In the genomic region with DNA sequence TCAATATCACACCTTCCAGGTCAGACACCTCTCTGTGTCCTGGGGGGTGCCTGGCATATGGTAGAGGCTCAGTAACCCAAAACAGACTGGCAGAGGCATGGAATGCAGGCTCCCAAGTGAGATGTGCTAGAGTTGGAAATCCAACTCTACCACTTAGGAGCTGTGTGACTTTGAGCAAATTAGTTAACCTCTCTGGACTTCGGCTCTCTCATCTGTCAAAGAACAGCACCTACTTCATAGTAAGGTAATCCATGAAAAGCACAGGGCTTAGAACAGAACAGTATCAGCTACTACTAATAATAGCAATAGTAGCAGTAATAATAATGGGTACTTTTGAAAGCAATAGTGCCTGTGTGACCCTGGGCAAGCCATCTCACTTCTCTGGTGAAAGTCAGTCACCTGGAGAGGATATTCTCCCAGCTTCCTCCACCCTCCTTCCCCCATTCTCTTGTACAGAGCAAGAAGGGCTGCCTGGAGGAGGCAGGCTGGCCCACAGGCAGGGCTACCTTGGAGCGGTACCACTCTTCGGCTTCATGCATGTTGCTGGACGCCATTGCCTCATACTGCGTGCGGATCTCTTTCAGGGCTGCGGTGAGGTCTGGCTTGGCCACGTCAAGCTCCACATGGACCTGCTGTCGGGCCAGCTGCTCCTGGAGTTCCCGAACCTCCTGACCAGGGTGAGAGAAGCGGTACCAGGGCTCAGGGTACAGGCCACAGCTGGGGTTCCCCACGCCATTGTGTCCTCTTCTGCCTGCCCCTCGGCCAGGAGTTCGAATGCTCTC, we compare ENCODE assay signal across 22 cellular contexts. TPM values are rescaled to one million over a fixed set of nuclear protein-coding genes. Genes with fewer than 3 reads are reported as not detected.
DNase-seq lines count a peak whose midpoint lies in the region; ATAC-seq and TF ChIP-seq lines count a peak whose summit lies in the region.
"Had no signal": no experiment of that assay in that cellular context is flagged by ENCODE, and none has a peak within 500 bp of the region (broad histone marks: within the 10 kb centered on the region; RNA-seq: fewer than 3 reads in every experiment).

No MANE protein-coding gene starts in this region.

- no peaks in the 10 kb centered on the region for H3K36me3 ChIP-seq in heart right ventricle
- H3K36me3 ChIP-seq: brain microvascular endothelial cell, thoracic aorta had no signal

- no peak overlapping the region for H3K4me3 ChIP-seq in heart right ventricle
- H3K4me3 ChIP-seq: thoracic aorta had no signal

- H3K27me3 Mint-ChIP-seq in mesothelial cell of epicardium (ENCODE audit: low read depth) (peaks cover 42% of the 10 kb centered on the region), type B pancreatic cell (peaks cover 51% of the 10 kb centered on the region)
- H3K27me3 Mint-ChIP-seq in activated CD8-positive, alpha-beta T cell treated with anti-CD3 and anti-CD28 coated beads, Interleukin-2, amount 10 ng/mL, durations not matched to agents 7 days and 5 days (ENCODE audit: low read depth): peaks cover 33% of the 10 kb centered on the region

- peak overlapping the region; percentile 17 for H3K4me3 Mint-ChIP-seq in mesothelial cell of epicardium
- H3K4me3 Mint-ChIP-seq in type B pancreatic cell: peak overlapping the region; percentile 31
- H3K4me3 Mint-ChIP-seq in activated CD8-positive, alpha-beta T cell treated with anti-CD3 and anti-CD28 coated beads, Interleukin-2, amount 10 ng/mL, durations not matched to agents 7 days and 5 days: no peak overlapping the region
- H3K4me3 Mint-ChIP-seq: activated naive CD8-positive, alpha-beta T cell treated with anti-CD3 and anti-CD28 coated beads for 36 hours had no signal

- peaks cover 2% of the 10 kb centered on the region for H3K4me1 Mint-ChIP-seq in mesothelial cell of epicardium
- peaks cover 6% of the 10 kb centered on the region for H3K4me1 Mint-ChIP-seq in type B pancreatic cell (ENCODE audit: unreplicated experiment)
- H3K4me1 Mint-ChIP-seq in activated CD8-positive, alpha-beta T cell treated with anti-CD3 and anti-CD28 coated beads, Interleukin-2, amount 10 ng/mL, durations not matched to agents 7 days and 5 days (ENCODE audit: low read depth): peaks cover 17% of the 10 kb centered on the region

- H3K27me3 ChIP-seq in heart right ventricle: peaks cover 0 to 42% (median 12%) of the 10 kb centered on the region in 7 donors
- H3K27me3 ChIP-seq: brain microvascular endothelial cell had no signal

- H3K4me1 ChIP-seq in heart right ventricle: peaks cover 0 to 38% (median 23%) of the 10 kb centered on the region in 9 donors

- CTCF ChIA-PET in activated CD8-positive, alpha-beta T cell treated with anti-CD3 and anti-CD28 coated beads, Interleukin-2, amount 10 ng/mL, durations not matched to agents 7 days and 5 days (lab: Charles Lee): interaction anchor here (0.8 to 2.0 kb wide), 2 partner anchors 108 to 109 kb away, joined by 3 to 6 read pairs; no protein-coding TSS in a partner anchor

- H3K9me3 ChIP-seq in heart right ventricle: no peaks in the 10 kb centered on the region
- H3K9me3 ChIP-seq: thoracic aorta had no signal

- H3K27ac ChIP-seq in heart right ventricle: no peak overlapping the region
- H3K27ac ChIP-seq in caudate nucleus (ENCODE audit: low read depth, low read length): peak overlapping the region; percentile 76
- H3K27ac ChIP-seq: brain microvascular endothelial cell, thoracic aorta had no signal

- H3K27ac Mint-ChIP-seq in mesothelial cell of epicardium: no peak overlapping the region
- H3K27ac Mint-ChIP-seq in type B pancreatic cell: no peak overlapping the region
- no peak overlapping the region for H3K27ac Mint-ChIP-seq in activated CD8-positive, alpha-beta T cell treated with anti-CD3 and anti-CD28 coated beads, Interleukin-2, amount 10 ng/mL, durations not matched to agents 7 days and 5 days
- H3K27ac Mint-ChIP-seq: activated naive CD8-positive, alpha-beta T cell treated with anti-CD3 and anti-CD28 coated beads for 36 hours had no signal

- H3K9me3 Mint-ChIP-seq in mesothelial cell of epicardium (no peaks in the 10 kb centered on the region), type B pancreatic cell (no peaks in the 10 kb centered on the region)
- no peaks in the 10 kb centered on the region for H3K9me3 Mint-ChIP-seq in activated CD8-positive, alpha-beta T cell treated with anti-CD3 and anti-CD28 coated beads, Interleukin-2, amount 10 ng/mL, durations not matched to agents 7 days and 5 days (ENCODE audit: insufficient read depth)
- H3K9me3 Mint-ChIP-seq: activated naive CD8-positive, alpha-beta T cell treated with anti-CD3 and anti-CD28 coated beads for 36 hours; CD4-positive, CD25-positive, alpha-beta regulatory T cell; T-cell had no signal

- H3K36me3 Mint-ChIP-seq in mesothelial cell of epicardium (no peaks in the 10 kb centered on the region), type B pancreatic cell (no peaks in the 10 kb centered on the region)
- no peaks in the 10 kb centered on the region for H3K36me3 Mint-ChIP-seq in activated CD8-positive, alpha-beta T cell treated with anti-CD3 and anti-CD28 coated beads, Interleukin-2, amount 10 ng/mL, durations not matched to agents 7 days and 5 days (ENCODE audit: low read depth)
- H3K36me3 Mint-ChIP-seq: activated naive CD8-positive, alpha-beta T cell treated with anti-CD3 and anti-CD28 coated beads for 36 hours; CD4-positive, CD25-positive, alpha-beta regulatory T cell; T-cell had no signal

- peak; percentile 69 for DNase-seq in cardiac septum (ENCODE audit: low spot score)
- DNase-seq in heart right ventricle: no peak
- DNase-seq in caudate nucleus (lab: John Stamatoyannopoulos, UW): peak in 1 of 61 donors; percentile 37
- DNase-seq in mesothelial cell of epicardium (ENCODE audit: low spot score in 2 of 2, unreplicated experiment in 2 of 2): no peak
- no peak for DNase-seq in type B pancreatic cell (ENCODE audit: extremely low spot score, unreplicated experiment)
- DNase-seq in NK-92 treated with Interleukin-12 subunit alpha and Interleukin-12 subunit beta, amount 100 ng/mL, for 24 hours (lab: John Stamatoyannopoulos, UW): no peak
- DNase-seq in activated CD8-positive, alpha-beta T cell treated with anti-CD3 and anti-CD28 coated beads, Interleukin-2, amount 10 ng/mL, durations not matched to agents 7 days and 5 days: no peak
- DNase-seq in NCI-H69 (lab: John Stamatoyannopoulos, UW): no peak
- DNase-seq: activated naive CD8-positive, alpha-beta T cell treated with anti-CD3 and anti-CD28 coated beads for 36 hours; brain microvascular endothelial cell; CD4-positive, CD25-positive, alpha-beta regulatory T cell; dermis blood vessel endothelial cell; DMS153; foreskin melanocyte; KG1; NCI-H1092; NCI-H2081 treated with DMSO at 0.1 percent for 48 hours; NCI-H510A; Right ventricle myocardium superior; T-cell had no signal

- ATAC-seq in heart right ventricle: no peak
- ATAC-seq in activated CD8-positive, alpha-beta T cell treated with anti-CD3 and anti-CD28 coated beads, Interleukin-2, amount 10 ng/mL, durations not matched to agents 7 days and 5 days: no peak
- ATAC-seq: T-cell had no signal

- POLR2A ChIA-PET in activated CD8-positive, alpha-beta T cell treated with anti-CD3 and anti-CD28 coated beads, Interleukin-2, amount 10 ng/mL, durations not matched to agents 7 days and 5 days (lab: Charles Lee): interaction anchor here (0.7 to 1.5 kb wide), 2 partner anchors 13 to 109 kb away, joined by 4 read pairs; no protein-coding TSS in a partner anchor

- intact Hi-C loops in cardiac septum (cut with DNase I): no loop called here
- intact Hi-C loops in heart right ventricle (cut with DNase I): loop anchor here in 5 of 10 donors (5.0 to 10.0 kb wide), 2 partner anchors 182 to 184 kb away; no protein-coding TSS in a partner anchor

- WGBS in heart right ventricle, 2 donors: 83 to 85% methylated on average over 14 of the region's 14 CpGs

- TF ChIP-seq CTCF in heart right ventricle (IDR thresholded peaks at IDR 0.05) (no peak), mesothelial cell of epicardium (IDR thresholded peaks at IDR 0.05; ENCODE audit: unreplicated experiment) (no peak), type B pancreatic cell (conservative IDR thresholded peaks at IDR 0.05) (no peak)

RNA-seq across cellular contexts. Expression of a gene that starts 2.3 kb away (rescaled TPM):
- total RNA-seq in cardiac septum: 7.0 TPM
- total RNA-seq in heart right ventricle: 1 to 10 TPM; 3.1 to 8.6 (median 7.4) TPM
- 1 to 10 TPM; 2.1 to 6.1 TPM for polyA plus RNA-seq in heart right ventricle
- total RNA-seq in mesothelial cell of epicardium: not detected in 3 replicates
- 0.10 and 0.26 TPM in 2 replicates for total RNA-seq in type B pancreatic cell (ENCODE audit: low replicate concordance)
- not detected for total RNA-seq in activated CD8-positive, alpha-beta T cell treated with anti-CD3 and anti-CD28 coated beads, Interleukin-2, amount 10 ng/mL, durations not matched to agents 7 days and 5 days
- total RNA-seq: activated naive CD8-positive, alpha-beta T cell treated with anti-CD3 and anti-CD28 coated beads for 36 hours; CD4-positive, CD25-positive, alpha-beta regulatory T cell; T-cell had no signal
- polyA plus RNA-seq: CD4-positive, CD25-positive, alpha-beta regulatory T cell had no signal

RNA-seq across cellular contexts. Expression of a gene that starts 13.7 kb away (rescaled TPM):
- 62.0 TPM for total RNA-seq in cardiac septum
- 10 to 100 TPM; 52.3 to 78.2 (median 62.9) TPM for total RNA-seq in heart right ventricle
- polyA plus RNA-seq in heart right ventricle: 10 to 100 TPM; 21.6 to 54.5 TPM
- 133 to 145 TPM (median 134 TPM) in 3 replicates for total RNA-seq in mesothelial cell of epicardium
- total RNA-seq in type B pancreatic cell (ENCODE audit: low replicate concordance): 111 and 122 TPM in 2 replicates
- total RNA-seq in activated CD8-positive, alpha-beta T cell treated with anti-CD3 and anti-CD28 coated beads, Interleukin-2, amount 10 ng/mL, durations not matched to agents 7 days and 5 days: 100 to 1,000 TPM; 148 to 156 TPM

RNA-seq across cellular contexts. Expression of a gene that starts 34.6 kb away (rescaled TPM):
- total RNA-seq in cardiac septum (0.13 TPM), heart right ventricle (1 to 10 TPM in 3 of 10 donors, under 1 TPM in 6, not detected in 1; 0.11 to 4.3 (median 0.20) TPM), mesothelial cell of epicardium (19.0 to 20.2 TPM (median 19.2 TPM) in 3 replicates), type B pancreatic cell (ENCODE audit: low replicate concordance) (14.8 and 49.3 TPM in 2 replicates)
- under 1 TPM; 0.04 to 0.80 TPM for polyA plus RNA-seq in heart right ventricle
- 100 to 1,000 TPM; 104 to 113 TPM for total RNA-seq in activated CD8-positive, alpha-beta T cell treated with anti-CD3 and anti-CD28 coated beads, Interleukin-2, amount 10 ng/mL, durations not matched to agents 7 days and 5 days

RNA-seq across cellular contexts. Expression of a gene that starts 55.1 kb away (rescaled TPM):
- total RNA-seq in cardiac septum: 0.97 TPM
- 10 to 100 TPM in 2 of 10 donors, 1 to 10 TPM in 5, under 1 TPM in 3; 0.37 to 25.6 (median 1.1) TPM for total RNA-seq in heart right ventricle
- 10 to 100 TPM in 1 of 2 donors, 1 to 10 TPM in 1; 2.2 to 12.7 TPM for polyA plus RNA-seq in heart right ventricle
- 2.2 to 3.1 TPM (median 3.0 TPM) in 3 replicates for total RNA-seq in mesothelial cell of epicardium
- total RNA-seq in type B pancreatic cell (ENCODE audit: low replicate concordance): 15.6 and 76.5 TPM in 2 replicates
- total RNA-seq in activated CD8-positive, alpha-beta T cell treated with anti-CD3 and anti-CD28 coated beads, Interleukin-2, amount 10 ng/mL, durations not matched to agents 7 days and 5 days: under 1 TPM; 0.34 to 0.68 TPM
- total RNA-seq: activated naive CD8-positive, alpha-beta T cell treated with anti-CD3 and anti-CD28 coated beads for 36 hours; CD4-positive, CD25-positive, alpha-beta regulatory T cell; dermis blood vessel endothelial cell; epithelial cell of proximal tubule; T-cell had no signal
- polyA plus RNA-seq: CD4-positive, CD25-positive, alpha-beta regulatory T cell had no signal
